18 cellular contexts compared by ENCODE assay signal in genomic region chr5:85148701-85149100, GRCh38.
DNase-seq lines count a peak whose midpoint lies in the region; ATAC-seq and TF ChIP-seq lines count a peak whose summit lies in the region.
"Had no signal": no experiment of that assay in that cellular context is flagged by ENCODE, and none has a peak within 500 bp of the region (broad histone marks: within the 10 kb centered on the region; RNA-seq: fewer than 3 reads in every experiment).

No MANE protein-coding gene starts in this region.

- H3K23ac ChIP-seq in mesendoderm (ENCODE audit: low read length), result no peak overlapping the region

- TF ChIP-seq RAD21 in HCT116 (IDR thresholded peaks at IDR 0.05; ENCODE audit: low read depth), result no peak

- H3K27ac ChIP-seq in HCT116 (ENCODE audit: low read depth, low read length), result no peak overlapping the region
- H3K27ac ChIP-seq in endodermal cell (ENCODE audit: low read depth, low read length), result no peak overlapping the region
- no peak overlapping the region for H3K27ac ChIP-seq in mesendoderm (ENCODE audit: low read depth, low read length)
- H3K27ac ChIP-seq: 22Rv1, BLaER1, C4-2B had no signal

- H4K8ac ChIP-seq in mesendoderm (ENCODE audit: low read depth, low read length), result no peak overlapping the region

- no peak overlapping the region for H2BK120ac ChIP-seq in mesendoderm (ENCODE audit: low read depth, low read length)

- no peaks in the 10 kb centered on the region for H3K27me3 ChIP-seq in HCT116 (ENCODE audit: insufficient read depth, low read length)
- H3K27me3 ChIP-seq in endodermal cell (ENCODE audit: control insufficient read depth, insufficient read depth, low read length, poor library complexity, severe bottlenecking), result no peaks in the 10 kb centered on the region
- no peaks in the 10 kb centered on the region for H3K27me3 ChIP-seq in mesendoderm (ENCODE audit: insufficient read depth, low read length, poor library complexity)
- H3K27me3 ChIP-seq: BLaER1 had no signal

- H3K4me1 Mint-ChIP-seq in endodermal cell, result peaks cover 10% of the 10 kb centered on the region
- H3K4me1 Mint-ChIP-seq in activated CD4-positive, alpha-beta memory T cell treated with anti-CD3 and anti-CD28 coated beads, Interleukin-2, amount 10 ng/mL, durations not matched to agents 7 days and 5 days, result no peaks in the 10 kb centered on the region
- H3K4me1 Mint-ChIP-seq: B cell; CD4-positive, CD25-positive, alpha-beta regulatory T cell had no signal

- no peaks in the 10 kb centered on the region for H4K20me1 ChIP-seq in HCT116 (ENCODE audit: insufficient read depth)
- H4K20me1 ChIP-seq: BLaER1 had no signal

- intact Hi-C loops in HCT116 (cut with micrococcal nuclease), result no loop called here
- intact Hi-C loops in left cardiac atrium (cut with DNase I), result no loop called here

- no peak for DNase-seq in HCT116 (ENCODE audit: low read depth, low spot score)
- DNase-seq in endodermal cell, result no peak
- DNase-seq in mesendoderm, result peak; percentile 91
- no peak for DNase-seq in iPS-NIHi11 (ENCODE audit: low spot score)
- no peak for DNase-seq in activated CD4-positive, alpha-beta memory T cell treated with anti-CD3 and anti-CD28 coated beads, Interleukin-2, amount 10 ng/mL, durations not matched to agents 7 days and 5 days
- DNase-seq in left cardiac atrium, result no peak
- DNase-seq: Caco-2; CD4-positive, CD25-positive, alpha-beta regulatory T cell; CD8-positive, alpha-beta T cell; DMS79; EL; GF-D8; GOT3 had no signal

- no peaks in the 10 kb centered on the region for H3K9me2 ChIP-seq in HCT116 (ENCODE audit: insufficient read depth)

- POLR2A ChIA-PET in HCT116 (lab: Charles Lee), result no interaction called here
- POLR2A ChIA-PET in activated CD4-positive, alpha-beta memory T cell treated with anti-CD3 and anti-CD28 coated beads, Interleukin-2, amount 10 ng/mL, durations not matched to agents 7 days and 5 days (lab: Charles Lee), result no interaction called here

- peak overlapping the region; percentile 2 for H2AFZ ChIP-seq in HCT116 (ENCODE audit: low read depth, low read length, poor library complexity, severe bottlenecking)

- CTCF ChIA-PET in HCT116 (lab: Charles Lee), result no interaction called here
- CTCF ChIA-PET in activated CD4-positive, alpha-beta memory T cell treated with anti-CD3 and anti-CD28 coated beads, Interleukin-2, amount 10 ng/mL, durations not matched to agents 7 days and 5 days (lab: Charles Lee), result no interaction called here

- TF ChIP-seq CTCF in HCT116 (IDR thresholded peaks at IDR 0.05 in 2 of 3, conservative IDR thresholded peaks at IDR 0.05 in 1 of 3; ENCODE audit: borderline replicate concordance in 1 of 3, insufficient read depth in 1 of 3, low read depth in 2 of 3, low read length in 2 of 3) (no peak), endodermal cell (conservative IDR thresholded peaks at IDR 0.05) (no peak)

- no peaks in the 10 kb centered on the region for H3K9me3 Mint-ChIP-seq in endodermal cell
- no peaks in the 10 kb centered on the region for H3K9me3 Mint-ChIP-seq in activated CD4-positive, alpha-beta memory T cell treated with anti-CD3 and anti-CD28 coated beads, Interleukin-2, amount 10 ng/mL, durations not matched to agents 7 days and 5 days

- H2BK5ac ChIP-seq in mesendoderm (ENCODE audit: low read length), result no peak overlapping the region

- H3K9ac ChIP-seq in HCT116 (ENCODE audit: low read length), result no peak overlapping the region
- no peak overlapping the region for H3K9ac ChIP-seq in endodermal cell (ENCODE audit: extremely low read depth, low read length, poor library complexity, severe bottlenecking)
- no peak overlapping the region for H3K9ac ChIP-seq in mesendoderm (ENCODE audit: low read length)
- H3K9ac ChIP-seq: BLaER1 had no signal

- H3K4me3 ChIP-seq in HCT116 (replicated peaks in 1 of 2; ENCODE audit: low read depth in 1 of 2, low read length in 2 of 2), result no peak overlapping the region
- peak overlapping the region; percentile 32 for H3K4me3 ChIP-seq in endodermal cell (ENCODE audit: low read length)
- no peak overlapping the region for H3K4me3 ChIP-seq in mesendoderm (ENCODE audit: low read length)
- H3K4me3 ChIP-seq: BLaER1, HAP-1 had no signal

- no peak overlapping the region for H2AK5ac ChIP-seq in mesendoderm (ENCODE audit: low read length)

- H3K56ac ChIP-seq in mesendoderm (ENCODE audit: low read length), result no peak overlapping the region

- H3K27ac Mint-ChIP-seq in endodermal cell, result no peak overlapping the region
- H3K27ac Mint-ChIP-seq in activated CD4-positive, alpha-beta memory T cell treated with anti-CD3 and anti-CD28 coated beads, Interleukin-2, amount 10 ng/mL, durations not matched to agents 7 days and 5 days, result no peak overlapping the region
- H3K27ac Mint-ChIP-seq: B cell; CD4-positive, CD25-positive, alpha-beta regulatory T cell; CD8-positive, alpha-beta T cell had no signal

- RAD21 ChIA-PET in HCT116 (lab: Charles Lee; ENCODE audit: low non-redundant PET in 1 of 2, low total read pairs in 2 of 2, uncharacterized antibody in 2 of 2, unreplicated experiment in 2 of 2), result no interaction called here

- H3K4ac ChIP-seq in mesendoderm (ENCODE audit: low read depth, low read length), result no peak overlapping the region

- TF ChIP-seq POLR2A in HCT116 (IDR thresholded peaks at IDR 0.05; ENCODE audit: borderline replicate concordance, extremely low read depth, insufficient read depth, insufficient read length), result no peak

- H3K4me1 ChIP-seq in HCT116 (ENCODE audit: control insufficient read depth in 1 of 2, insufficient read depth in 2 of 2, low read length in 2 of 2) (no peaks in the 10 kb centered on the region), endodermal cell (ENCODE audit: control insufficient read depth, insufficient read depth, low read length) (peaks cover 3% of the 10 kb centered on the region), mesendoderm (ENCODE audit: control insufficient read depth, low read depth, low read length) (no peaks in the 10 kb centered on the region)
- H3K4me1 ChIP-seq: BLaER1, Caco-2, HAP-1 had no signal

- H3K27me3 Mint-ChIP-seq in endodermal cell (ENCODE audit: insufficient read depth), result peaks cover 3% of the 10 kb centered on the region
- no peaks in the 10 kb centered on the region for H3K27me3 Mint-ChIP-seq in activated CD4-positive, alpha-beta memory T cell treated with anti-CD3 and anti-CD28 coated beads, Interleukin-2, amount 10 ng/mL, durations not matched to agents 7 days and 5 days
- H3K27me3 Mint-ChIP-seq: B cell; CD4-positive, CD25-positive, alpha-beta regulatory T cell had no signal

- H3K36me3 Mint-ChIP-seq in endodermal cell (ENCODE audit: low read depth), result no peaks in the 10 kb centered on the region
- H3K36me3 Mint-ChIP-seq in activated CD4-positive, alpha-beta memory T cell treated with anti-CD3 and anti-CD28 coated beads, Interleukin-2, amount 10 ng/mL, durations not matched to agents 7 days and 5 days (ENCODE audit: low read depth), result no peaks in the 10 kb centered on the region
- H3K36me3 Mint-ChIP-seq: CD4-positive, CD25-positive, alpha-beta regulatory T cell; CD8-positive, alpha-beta T cell had no signal

- 34% methylated on average over 2 of the region's 2 CpGs; no CpG with 5 or more reads in 1 of the 2 experiments for WGBS in endodermal cell (ENCODE audit: insufficient coverage in 1 of 2, insufficient read length in 1 of 2), 2 experiments
- no CpG with 5 or more reads among the region's 2 CpGs for WGBS in mesendoderm (ENCODE audit: extremely low coverage, insufficient coverage, low lambda C conversion rate)

- no peaks in the 10 kb centered on the region for H3K9me3 ChIP-seq in HCT116 (ENCODE audit: control insufficient read depth in 1 of 2, insufficient read depth in 1 of 2, low read depth in 1 of 2, low read length in 2 of 2)
- H3K9me3 ChIP-seq in endodermal cell (ENCODE audit: control insufficient read depth, low read length), result no peaks in the 10 kb centered on the region
- H3K9me3 ChIP-seq: BLaER1, Caco-2, HAP-1 had no signal

- no peak overlapping the region for H4K5ac ChIP-seq in mesendoderm (ENCODE audit: low read length)

- H3K18ac ChIP-seq in mesendoderm (ENCODE audit: low read length), result no peak overlapping the region

- no peak overlapping the region for H2BK15ac ChIP-seq in mesendoderm (replicated peaks; ENCODE audit: low read depth)

- H3K36me3 ChIP-seq in HCT116 (ENCODE audit: control insufficient read depth in 1 of 2, insufficient read depth in 2 of 2, low read length in 2 of 2) (no peaks in the 10 kb centered on the region), endodermal cell (ENCODE audit: control insufficient read depth, insufficient read depth, low read length) (no peaks in the 10 kb centered on the region), mesendoderm (ENCODE audit: control insufficient read depth, insufficient read depth, low read length) (no peaks in the 10 kb centered on the region)
- H3K36me3 ChIP-seq: BLaER1, HAP-1 had no signal

- H3K4me3 Mint-ChIP-seq in endodermal cell, result no peak overlapping the region
- H3K4me3 Mint-ChIP-seq in activated CD4-positive, alpha-beta memory T cell treated with anti-CD3 and anti-CD28 coated beads, Interleukin-2, amount 10 ng/mL, durations not matched to agents 7 days and 5 days, result no peak overlapping the region
- H3K4me3 Mint-ChIP-seq: B cell; CD4-positive, CD25-positive, alpha-beta regulatory T cell; CD8-positive, alpha-beta T cell had no signal

- H3K4me2 ChIP-seq in HCT116 (ENCODE audit: low read length) (no peak overlapping the region), mesendoderm (ENCODE audit: low read length) (no peak overlapping the region)
- H3K4me2 ChIP-seq: BLaER1 had no signal

- ATAC-seq in HCT116 (no peak), left cardiac atrium (no peak)
- ATAC-seq: CD8-positive, alpha-beta T cell had no signal

- BruUV-seq in HCT116 (replicated peaks; lab: Mats Ljungman, UMichigan), result no TSS peak

- no peaks in the 10 kb centered on the region for H3K79me1 ChIP-seq in mesendoderm (ENCODE audit: low read length)

- no peaks in the 10 kb centered on the region for H3K79me2 ChIP-seq in HCT116 (ENCODE audit: insufficient read depth, low read length)
- no peaks in the 10 kb centered on the region for H3K79me2 ChIP-seq in mesendoderm (ENCODE audit: control insufficient read depth, insufficient read depth, low read length)

TF ChIP-seq in HCT116, 20 proteins besides CTCF, POLR2A, EP300 and RAD21:
- TF ChIP-seq SIN3A (IDR thresholded peaks at IDR 0.05; ENCODE audit: low read depth) (no peak), ZNF274 (IDR thresholded peaks at IDR 0.05; ENCODE audit: low read depth, low read length) (no peak), SP1 (IDR thresholded peaks at IDR 0.05; ENCODE audit: low read depth) (no peak)
- TF ChIP-seq, protein P1, sequence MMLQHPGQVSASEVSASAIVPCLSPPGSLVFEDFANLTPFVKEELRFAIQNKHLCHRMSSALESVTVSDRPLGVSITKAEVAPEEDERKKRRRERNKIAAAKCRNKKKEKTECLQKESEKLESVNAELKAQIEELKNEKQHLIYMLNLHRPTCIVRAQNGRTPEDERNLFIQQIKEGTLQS (IDR thresholded peaks at IDR 0.05), result no peak
